In the genomic region with DNA sequence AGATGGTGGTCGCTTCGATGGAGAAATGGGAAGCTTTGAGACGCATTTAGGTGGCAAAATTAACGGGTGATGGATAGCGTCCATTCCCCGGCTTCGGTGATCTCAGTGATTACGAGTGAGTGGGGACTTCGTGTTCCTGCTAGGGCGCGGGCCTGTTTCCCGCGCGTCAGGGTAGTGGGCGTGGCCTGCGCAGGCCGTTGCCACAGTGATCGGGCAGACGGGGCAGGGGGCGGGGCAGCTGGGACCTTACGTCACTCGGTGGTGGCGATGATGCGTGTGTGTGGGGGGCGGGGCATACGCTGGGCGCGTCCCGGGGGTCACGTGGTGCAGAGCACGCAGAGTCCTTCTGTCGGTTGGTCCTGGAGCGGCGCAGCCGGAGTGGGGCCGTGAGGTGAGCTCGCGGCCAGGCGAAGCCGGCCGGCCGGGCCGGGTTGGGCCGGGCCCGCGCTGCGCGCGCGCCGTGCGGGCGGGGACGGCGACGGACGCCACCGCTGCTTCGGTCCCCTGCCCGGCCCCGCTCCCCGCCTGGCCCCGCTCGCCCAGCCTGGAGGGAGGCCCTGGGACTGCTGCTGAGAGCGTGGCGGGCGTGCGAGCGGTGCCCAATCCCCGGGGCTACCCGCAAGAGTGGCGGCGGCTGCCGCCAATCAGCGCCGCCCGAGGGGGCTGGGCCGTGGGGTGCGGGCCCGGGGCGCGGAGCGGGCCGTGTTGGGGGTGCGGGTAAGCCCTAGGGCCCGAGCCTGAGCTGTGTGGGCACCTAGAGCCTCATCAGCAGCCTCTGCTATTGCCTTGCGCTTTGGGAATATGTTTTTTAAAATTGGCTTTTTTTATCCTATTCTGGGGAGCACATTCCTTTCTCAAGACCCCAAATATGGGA, we compare ENCODE assay signal across 1 cellular context.
A peak's percentile ranks its signal among the peaks of the same experiment; 100 is the strongest.
TF ChIP-seq lines count a peak whose summit lies in the region.

A gene (plus strand): TSS at position 327 of the 874 bp plus-strand sequence. CDS start 29,508 bp downstream, outside the sequence.

TF ChIP-seq in HEK293, 187 proteins besides CTCF, POLR2A, EP300 and RAD21 (continued from another document and continues in another):
- TF ChIP-seq, protein P1, sequence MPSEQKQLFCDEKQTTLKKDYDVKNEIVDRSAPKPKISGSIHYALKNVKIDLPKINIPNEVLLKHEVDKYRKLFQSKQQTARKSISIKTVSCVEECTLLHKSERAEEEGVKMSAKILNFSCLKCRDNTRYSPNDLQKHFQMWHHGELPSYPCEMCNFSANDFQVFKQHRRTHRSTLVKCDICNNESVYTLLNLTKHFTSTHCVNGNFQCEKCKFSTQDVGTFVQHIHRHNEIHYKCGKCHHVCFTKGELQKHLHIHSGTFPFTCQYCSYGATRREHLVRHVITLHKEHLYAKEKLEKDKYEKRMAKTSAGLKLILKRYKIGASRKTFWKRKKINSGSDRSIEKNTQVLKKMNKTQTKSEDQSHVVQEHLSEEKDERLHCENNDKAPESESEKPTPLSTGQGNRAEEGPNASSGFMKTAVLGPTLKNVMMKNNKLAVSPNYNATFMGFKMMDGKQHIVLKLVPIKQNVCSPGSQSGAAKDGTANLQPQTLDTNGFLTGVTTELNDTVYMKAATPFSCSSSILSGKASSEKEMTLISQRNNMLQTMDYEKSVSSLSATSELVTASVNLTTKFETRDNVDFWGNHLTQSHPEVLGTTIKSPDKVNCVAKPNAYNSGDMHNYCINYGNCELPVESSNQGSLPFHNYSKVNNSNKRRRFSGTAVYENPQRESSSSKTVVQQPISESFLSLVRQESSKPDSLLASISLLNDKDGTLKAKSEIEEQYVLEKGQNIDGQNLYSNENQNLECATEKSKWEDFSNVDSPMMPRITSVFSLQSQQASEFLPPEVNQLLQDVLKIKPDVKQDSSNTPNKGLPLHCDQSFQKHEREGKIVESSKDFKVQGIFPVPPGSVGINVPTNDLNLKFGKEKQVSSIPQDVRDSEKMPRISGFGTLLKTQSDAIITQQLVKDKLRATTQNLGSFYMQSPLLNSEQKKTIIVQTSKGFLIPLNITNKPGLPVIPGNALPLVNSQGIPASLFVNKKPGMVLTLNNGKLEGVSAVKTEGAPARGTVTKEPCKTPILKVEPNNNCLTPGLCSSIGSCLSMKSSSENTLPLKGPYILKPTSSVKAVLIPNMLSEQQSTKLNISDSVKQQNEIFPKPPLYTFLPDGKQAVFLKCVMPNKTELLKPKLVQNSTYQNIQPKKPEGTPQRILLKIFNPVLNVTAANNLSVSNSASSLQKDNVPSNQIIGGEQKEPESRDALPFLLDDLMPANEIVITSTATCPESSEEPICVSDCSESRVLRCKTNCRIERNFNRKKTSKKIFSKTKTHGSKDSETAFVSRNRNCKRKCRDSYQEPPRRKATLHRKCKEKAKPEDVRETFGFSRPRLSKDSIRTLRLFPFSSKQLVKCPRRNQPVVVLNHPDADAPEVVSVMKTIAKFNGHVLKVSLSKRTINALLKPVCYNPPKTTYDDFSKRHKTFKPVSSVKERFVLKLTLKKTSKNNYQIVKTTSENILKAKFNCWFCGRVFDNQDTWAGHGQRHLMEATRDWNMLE (tag by site-specific recombination; conservative IDR thresholded peaks at IDR 0.05; ENCODE audit: low read depth), result peak; percentile 41; the same call in 1 of the 2 replicates
- TF ChIP-seq KLF7 (tag by site-specific recombination; IDR thresholded peaks at IDR 0.05; ENCODE audit: borderline replicate concordance), result peak; percentile 92
- TF ChIP-seq YY2 (tag by site-specific recombination; IDR thresholded peaks at IDR 0.05), result 0 out of 2 replicates have a peak, but pooled peaks have one; percentile 40
- TF ChIP-seq, protein P2, sequence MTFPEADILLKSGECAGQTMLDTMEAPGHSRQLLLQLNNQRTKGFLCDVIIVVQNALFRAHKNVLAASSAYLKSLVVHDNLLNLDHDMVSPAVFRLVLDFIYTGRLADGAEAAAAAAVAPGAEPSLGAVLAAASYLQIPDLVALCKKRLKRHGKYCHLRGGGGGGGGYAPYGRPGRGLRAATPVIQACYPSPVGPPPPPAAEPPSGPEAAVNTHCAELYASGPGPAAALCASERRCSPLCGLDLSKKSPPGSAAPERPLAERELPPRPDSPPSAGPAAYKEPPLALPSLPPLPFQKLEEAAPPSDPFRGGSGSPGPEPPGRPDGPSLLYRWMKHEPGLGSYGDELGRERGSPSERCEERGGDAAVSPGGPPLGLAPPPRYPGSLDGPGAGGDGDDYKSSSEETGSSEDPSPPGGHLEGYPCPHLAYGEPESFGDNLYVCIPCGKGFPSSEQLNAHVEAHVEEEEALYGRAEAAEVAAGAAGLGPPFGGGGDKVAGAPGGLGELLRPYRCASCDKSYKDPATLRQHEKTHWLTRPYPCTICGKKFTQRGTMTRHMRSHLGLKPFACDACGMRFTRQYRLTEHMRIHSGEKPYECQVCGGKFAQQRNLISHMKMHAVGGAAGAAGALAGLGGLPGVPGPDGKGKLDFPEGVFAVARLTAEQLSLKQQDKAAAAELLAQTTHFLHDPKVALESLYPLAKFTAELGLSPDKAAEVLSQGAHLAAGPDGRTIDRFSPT (tag by site-specific recombination; IDR thresholded peaks at IDR 0.05), result peak; percentile 90
- TF ChIP-seq, protein P3, sequence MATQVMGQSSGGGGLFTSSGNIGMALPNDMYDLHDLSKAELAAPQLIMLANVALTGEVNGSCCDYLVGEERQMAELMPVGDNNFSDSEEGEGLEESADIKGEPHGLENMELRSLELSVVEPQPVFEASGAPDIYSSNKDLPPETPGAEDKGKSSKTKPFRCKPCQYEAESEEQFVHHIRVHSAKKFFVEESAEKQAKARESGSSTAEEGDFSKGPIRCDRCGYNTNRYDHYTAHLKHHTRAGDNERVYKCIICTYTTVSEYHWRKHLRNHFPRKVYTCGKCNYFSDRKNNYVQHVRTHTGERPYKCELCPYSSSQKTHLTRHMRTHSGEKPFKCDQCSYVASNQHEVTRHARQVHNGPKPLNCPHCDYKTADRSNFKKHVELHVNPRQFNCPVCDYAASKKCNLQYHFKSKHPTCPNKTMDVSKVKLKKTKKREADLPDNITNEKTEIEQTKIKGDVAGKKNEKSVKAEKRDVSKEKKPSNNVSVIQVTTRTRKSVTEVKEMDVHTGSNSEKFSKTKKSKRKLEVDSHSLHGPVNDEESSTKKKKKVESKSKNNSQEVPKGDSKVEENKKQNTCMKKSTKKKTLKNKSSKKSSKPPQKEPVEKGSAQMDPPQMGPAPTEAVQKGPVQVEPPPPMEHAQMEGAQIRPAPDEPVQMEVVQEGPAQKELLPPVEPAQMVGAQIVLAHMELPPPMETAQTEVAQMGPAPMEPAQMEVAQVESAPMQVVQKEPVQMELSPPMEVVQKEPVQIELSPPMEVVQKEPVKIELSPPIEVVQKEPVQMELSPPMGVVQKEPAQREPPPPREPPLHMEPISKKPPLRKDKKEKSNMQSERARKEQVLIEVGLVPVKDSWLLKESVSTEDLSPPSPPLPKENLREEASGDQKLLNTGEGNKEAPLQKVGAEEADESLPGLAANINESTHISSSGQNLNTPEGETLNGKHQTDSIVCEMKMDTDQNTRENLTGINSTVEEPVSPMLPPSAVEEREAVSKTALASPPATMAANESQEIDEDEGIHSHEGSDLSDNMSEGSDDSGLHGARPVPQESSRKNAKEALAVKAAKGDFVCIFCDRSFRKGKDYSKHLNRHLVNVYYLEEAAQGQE (tag by site-specific recombination; IDR thresholded peaks at IDR 0.05), result no peak
- peak; percentile 85 for TF ChIP-seq ZBTB17 (tag by site-specific recombination; IDR thresholded peaks at IDR 0.05)
- TF ChIP-seq ZBTB21 (tag by site-specific recombination; IDR thresholded peaks at IDR 0.05), result peak; percentile 96
- TF ChIP-seq ZNF596 (tag by site-specific recombination; IDR thresholded peaks at IDR 0.05), result peak; percentile 83
- TF ChIP-seq ZNF791 (tag by site-specific recombination; IDR thresholded peaks at IDR 0.05), result no peak
- TF ChIP-seq KLF1 (tag by site-specific recombination; IDR thresholded peaks at IDR 0.05), result peak; percentile 81
- TF ChIP-seq, protein P4, sequence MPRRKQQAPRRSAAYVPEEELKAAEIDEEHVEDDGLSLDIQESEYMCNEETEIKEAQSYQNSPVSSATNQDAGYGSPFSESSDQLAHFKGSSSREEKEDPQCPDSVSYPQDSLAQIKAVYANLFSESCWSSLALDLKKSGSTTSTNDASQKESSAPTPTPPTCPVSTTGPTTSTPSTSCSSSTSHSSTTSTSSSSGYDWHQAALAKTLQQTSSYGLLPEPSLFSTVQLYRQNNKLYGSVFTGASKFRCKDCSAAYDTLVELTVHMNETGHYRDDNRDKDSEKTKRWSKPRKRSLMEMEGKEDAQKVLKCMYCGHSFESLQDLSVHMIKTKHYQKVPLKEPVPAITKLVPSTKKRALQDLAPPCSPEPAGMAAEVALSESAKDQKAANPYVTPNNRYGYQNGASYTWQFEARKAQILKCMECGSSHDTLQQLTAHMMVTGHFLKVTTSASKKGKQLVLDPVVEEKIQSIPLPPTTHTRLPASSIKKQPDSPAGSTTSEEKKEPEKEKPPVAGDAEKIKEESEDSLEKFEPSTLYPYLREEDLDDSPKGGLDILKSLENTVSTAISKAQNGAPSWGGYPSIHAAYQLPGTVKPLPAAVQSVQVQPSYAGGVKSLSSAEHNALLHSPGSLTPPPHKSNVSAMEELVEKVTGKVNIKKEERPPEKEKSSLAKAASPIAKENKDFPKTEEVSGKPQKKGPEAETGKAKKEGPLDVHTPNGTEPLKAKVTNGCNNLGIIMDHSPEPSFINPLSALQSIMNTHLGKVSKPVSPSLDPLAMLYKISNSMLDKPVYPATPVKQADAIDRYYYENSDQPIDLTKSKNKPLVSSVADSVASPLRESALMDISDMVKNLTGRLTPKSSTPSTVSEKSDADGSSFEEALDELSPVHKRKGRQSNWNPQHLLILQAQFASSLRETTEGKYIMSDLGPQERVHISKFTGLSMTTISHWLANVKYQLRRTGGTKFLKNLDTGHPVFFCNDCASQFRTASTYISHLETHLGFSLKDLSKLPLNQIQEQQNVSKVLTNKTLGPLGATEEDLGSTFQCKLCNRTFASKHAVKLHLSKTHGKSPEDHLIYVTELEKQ (tag by site-specific recombination; IDR thresholded peaks at IDR 0.05; ENCODE audit: borderline replicate concordance), result no peak
- TF ChIP-seq KLF16 (tag by site-specific recombination; IDR thresholded peaks at IDR 0.05), result peak; percentile 88
- TF ChIP-seq ZNF416 (tag by site-specific recombination; IDR thresholded peaks at IDR 0.05), result peak; percentile 19; the same call in 1 of the 2 replicates
- TF ChIP-seq ZNF555 (tag by site-specific recombination; conservative IDR thresholded peaks at IDR 0.05), result no peak
- peak; percentile 73; the same call in 1 of the 2 replicates for TF ChIP-seq ZSCAN23 (tag by site-specific recombination; IDR thresholded peaks at IDR 0.05)
- peak; percentile 42; the same call in 1 of the 2 replicates for TF ChIP-seq GLIS1 (tag by site-specific recombination; IDR thresholded peaks at IDR 0.05)
- 0 out of 2 replicates have a peak, but pooled peaks have one; percentile 62 for TF ChIP-seq ZNF184 (tag by site-specific recombination; IDR thresholded peaks at IDR 0.05)
- TF ChIP-seq ZNF560 (tag by site-specific recombination; IDR thresholded peaks at IDR 0.05; ENCODE audit: borderline replicate concordance), result no peak
- TF ChIP-seq, protein P5, sequence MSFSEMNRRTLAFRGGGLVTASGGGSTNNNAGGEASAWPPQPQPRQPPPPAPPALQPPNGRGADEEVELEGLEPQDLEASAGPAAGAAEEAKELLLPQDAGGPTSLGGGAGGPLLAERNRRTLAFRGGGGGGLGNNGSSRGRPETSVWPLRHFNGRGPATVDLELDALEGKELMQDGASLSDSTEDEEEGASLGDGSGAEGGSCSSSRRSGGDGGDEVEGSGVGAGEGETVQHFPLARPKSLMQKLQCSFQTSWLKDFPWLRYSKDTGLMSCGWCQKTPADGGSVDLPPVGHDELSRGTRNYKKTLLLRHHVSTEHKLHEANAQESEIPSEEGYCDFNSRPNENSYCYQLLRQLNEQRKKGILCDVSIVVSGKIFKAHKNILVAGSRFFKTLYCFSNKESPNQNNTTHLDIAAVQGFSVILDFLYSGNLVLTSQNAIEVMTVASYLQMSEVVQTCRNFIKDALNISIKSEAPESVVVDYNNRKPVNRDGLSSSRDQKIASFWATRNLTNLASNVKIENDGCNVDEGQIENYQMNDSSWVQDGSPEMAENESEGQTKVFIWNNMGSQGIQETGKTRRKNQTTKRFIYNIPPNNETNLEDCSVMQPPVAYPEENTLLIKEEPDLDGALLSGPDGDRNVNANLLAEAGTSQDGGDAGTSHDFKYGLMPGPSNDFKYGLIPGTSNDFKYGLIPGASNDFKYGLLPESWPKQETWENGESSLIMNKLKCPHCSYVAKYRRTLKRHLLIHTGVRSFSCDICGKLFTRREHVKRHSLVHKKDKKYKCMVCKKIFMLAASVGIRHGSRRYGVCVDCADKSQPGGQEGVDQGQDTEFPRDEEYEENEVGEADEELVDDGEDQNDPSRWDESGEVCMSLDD (tag by site-specific recombination; IDR thresholded peaks at IDR 0.05), result peak; percentile 81
- TF ChIP-seq ZNF324 (tag by site-specific recombination; IDR thresholded peaks at IDR 0.05), result peak; percentile 83
- 0 out of 2 replicates have a peak, but pooled peaks have one; percentile 34 for TF ChIP-seq ZNF561 (tag by site-specific recombination; IDR thresholded peaks at IDR 0.05; ENCODE audit: borderline replicate concordance)
- no peak for TF ChIP-seq ZFP37 (tag by site-specific recombination; IDR thresholded peaks at IDR 0.05)
- TF ChIP-seq ZNF133 (tag by site-specific recombination; IDR thresholded peaks at IDR 0.05), result no peak; the same call in 1 of the 2 replicates
- peak; percentile 83 for TF ChIP-seq ZNF2 (tag by site-specific recombination; IDR thresholded peaks at IDR 0.05)
- TF ChIP-seq ZFP69B (tag by site-specific recombination; IDR thresholded peaks at IDR 0.05), result peak; percentile 91
- peak; percentile 74; the same call in 1 of the 2 replicates for TF ChIP-seq ZNF302 (tag by site-specific recombination; IDR thresholded peaks at IDR 0.05; ENCODE audit: low read depth)
- peak; percentile 63; the same call in 1 of the 2 replicates for TF ChIP-seq ZNF391 (tag by site-specific recombination; IDR thresholded peaks at IDR 0.05; ENCODE audit: borderline replicate concordance, low read depth)
- no peak for TF ChIP-seq ZNF433 (tag by site-specific recombination; IDR thresholded peaks at IDR 0.05; ENCODE audit: low read depth)
- TF ChIP-seq ZIC2 (tag by site-specific recombination; IDR thresholded peaks at IDR 0.05), result peak; percentile 60
- peak; percentile 44; the same call in 1 of the 2 replicates for TF ChIP-seq ZBTB48 (tag by site-specific recombination; IDR thresholded peaks at IDR 0.05)
- no peak for TF ChIP-seq ZFP41 (tag by site-specific recombination; IDR thresholded peaks at IDR 0.05; ENCODE audit: borderline replicate concordance)
- TF ChIP-seq ZNF514 (tag by site-specific recombination; IDR thresholded peaks at IDR 0.05), result no peak
- no peak for TF ChIP-seq ZNF837 (tag by site-specific recombination; IDR thresholded peaks at IDR 0.05)
- no peak for TF ChIP-seq ZNF175 (tag by site-specific recombination; IDR thresholded peaks at IDR 0.05)
